Comparison of ENCODE assay signal across 1 cellular context in genomic region chr5:113295111-113295539, GRCh38.
TF ChIP-seq lines count a peak whose summit lies in the region.

No MANE protein-coding gene starts in this region.

TF ChIP-seq in HEK293, 187 proteins besides CTCF, POLR2A, EP300 and RAD21 (continued from another document):
- TF ChIP-seq ZNF362 (tag by site-specific recombination; IDR thresholded peaks at IDR 0.05) (peak; percentile 90), ZNF510 (tag by site-specific recombination; IDR thresholded peaks at IDR 0.05; ENCODE audit: insufficient replicate concordance) (no peak), ZNF707 (tag by site-specific recombination; IDR thresholded peaks at IDR 0.05) (no peak), ZNF623 (tag by site-specific recombination; IDR thresholded peaks at IDR 0.05) (no peak), ZNF645 (tag by site-specific recombination; IDR thresholded peaks at IDR 0.05) (no peak), ZEB2 (tag by site-specific recombination; IDR thresholded peaks at IDR 0.05) (0 out of 2 replicates have a peak, but pooled peaks have one; percentile 17), EGR2 (tag by site-specific recombination; IDR thresholded peaks at IDR 0.05; ENCODE audit: low read depth) (no peak; the same call in 1 of the 2 replicates), ZNF624 (tag by site-specific recombination; IDR thresholded peaks at IDR 0.05) (no peak), ZNF518A (tag by site-specific recombination; conservative IDR thresholded peaks at IDR 0.05; ENCODE audit: low read depth) (no peak), ZBTB21 (tag by site-specific recombination; IDR thresholded peaks at IDR 0.05) (0 out of 2 replicates have a peak, but pooled peaks have one; percentile 44), ZSCAN5A (tag by site-specific recombination; IDR thresholded peaks at IDR 0.05) (no peak), REST (tag by site-specific recombination; IDR thresholded peaks at IDR 0.05) (no peak), ZNF530 (tag by site-specific recombination; IDR thresholded peaks at IDR 0.05; ENCODE audit: low read depth) (no peak), KLF9 (tag by site-specific recombination; IDR thresholded peaks at IDR 0.05; ENCODE audit: low read depth) (no peak), ZNF529 (tag by site-specific recombination; IDR thresholded peaks at IDR 0.05; ENCODE audit: insufficient replicate concordance) (no peak), ZBTB20 (tag by site-specific recombination; IDR thresholded peaks at IDR 0.05) (no peak), ZNF175 (tag by site-specific recombination; IDR thresholded peaks at IDR 0.05) (no peak), FEZF1 (tag by site-specific recombination; IDR thresholded peaks at IDR 0.05) (peak; percentile 66), ZBTB49 (tag by site-specific recombination; IDR thresholded peaks at IDR 0.05; ENCODE audit: low read depth) (no peak), PRDM10 (tag by site-specific recombination; IDR thresholded peaks at IDR 0.05) (peak; percentile 68), ZXDB (tag by site-specific recombination; IDR thresholded peaks at IDR 0.05) (peak; percentile 84)
